Comparison of ENCODE assay signal across 9 cellular contexts in genomic region chr6:134063966-134064445, GRCh38. TPM values are rescaled to one million over a fixed set of nuclear protein-coding genes. Genes with fewer than 3 reads are reported as not detected.
A peak's percentile ranks its signal among the peaks of the same experiment; 100 is the strongest.
DNase-seq lines count a peak whose midpoint lies in the region; ATAC-seq and TF ChIP-seq lines count a peak whose summit lies in the region.
"Had no signal": no experiment of that assay in that cellular context is flagged by ENCODE, and none has a peak within 500 bp of the region (broad histone marks: within the 10 kb centered on the region; RNA-seq: fewer than 3 reads in every experiment).

No MANE protein-coding gene starts in this region.

- intact Hi-C loops in CD8-positive, alpha-beta T cell (cut with DNase I, micrococcal nuclease), result loop anchor here (1.0 to 2.0 kb wide), 3 partner anchors 33 to 140 kb away; no protein-coding TSS in a partner anchor
- intact Hi-C loops in activated CD4-positive, alpha-beta T cell treated with anti-CD3 and anti-CD28 coated beads, Interleukin-2, amount 10 ng/mL, durations not matched to agents 24 days and 14 days (cut with micrococcal nuclease), result loop anchor here (1.0 kb wide), 2 partner anchors 91 to 140 kb away; no protein-coding TSS in a partner anchor
- intact Hi-C loops in dorsolateral prefrontal cortex (cut with DNase I), result loop anchor here (1.0 to 10.0 kb wide), 7 partner anchors 10 to 139 kb away; partner anchors contain the start of gene TBPL1 (in 1 of the 2)

- H3K4me3 ChIP-seq in CD8-positive, alpha-beta T cell (ENCODE audit: low read depth, low read length), result no peak overlapping the region
- H3K4me3 ChIP-seq in dorsolateral prefrontal cortex, result peak overlapping the region in 5 of 59 donors; percentile 7 to 32 (median 26)

- no peaks in the 10 kb centered on the region for H3K4me1 ChIP-seq in CD8-positive, alpha-beta T cell (ENCODE audit: insufficient read depth, low read length)

- no peak overlapping the region for H3K27ac ChIP-seq in CD8-positive, alpha-beta T cell (ENCODE audit: low read depth, low read length)
- peak overlapping the region in 41 of 59 donors; percentile 7 to 86 (median 69) for H3K27ac ChIP-seq in dorsolateral prefrontal cortex

- no peaks in the 10 kb centered on the region for H3K9me3 ChIP-seq in CD8-positive, alpha-beta T cell (ENCODE audit: low read length)

- no peaks in the 10 kb centered on the region for H3K27me3 ChIP-seq in CD8-positive, alpha-beta T cell (ENCODE audit: insufficient read depth, low read length)
- H3K27me3 ChIP-seq in dorsolateral prefrontal cortex, result no peaks in the 10 kb centered on the region

- H3K36me3 Mint-ChIP-seq in CD8-positive, alpha-beta T cell, result no peaks in the 10 kb centered on the region
- no peaks in the 10 kb centered on the region for H3K36me3 Mint-ChIP-seq in activated CD4-positive, alpha-beta T cell treated with anti-CD3 and anti-CD28 coated beads, Interleukin-2, amount 10 ng/mL, durations not matched to agents 24 days and 14 days (ENCODE audit: low read depth)
- no peaks in the 10 kb centered on the region for H3K36me3 Mint-ChIP-seq in memory B cell

- peaks cover 2% of the 10 kb centered on the region for H3K4me1 Mint-ChIP-seq in CD8-positive, alpha-beta T cell (ENCODE audit: low read depth)
- H3K4me1 Mint-ChIP-seq in activated CD4-positive, alpha-beta T cell treated with anti-CD3 and anti-CD28 coated beads, Interleukin-2, amount 10 ng/mL, durations not matched to agents 24 days and 14 days, result no peaks in the 10 kb centered on the region
- H3K4me1 Mint-ChIP-seq in memory B cell, result peaks cover 3% of the 10 kb centered on the region

- CTCF ChIA-PET in CD8-positive, alpha-beta T cell (lab: Charles Lee), result interaction anchor here (0.6 to 9.6 kb wide), 44 partner anchors 9 to 1540 kb away, joined by 3 to 238 read pairs (median 6); partner anchors contain the start of gene SLC2A12

- TF ChIP-seq CTCF in CD8-positive, alpha-beta T cell (IDR thresholded peaks at IDR 0.05), result peak; percentile 75
- TF ChIP-seq CTCF in dorsolateral prefrontal cortex (IDR thresholded peaks at IDR 0.05 in 54 of 56, conservative IDR thresholded peaks at IDR 0.05 in 2 of 56; ENCODE audit: low read depth in 1 of 56, partially characterized antibody in 56 of 56), result peak; percentile 38 to 94 (median 86)

- no peak overlapping the region for H3K4me3 Mint-ChIP-seq in CD8-positive, alpha-beta T cell
- H3K4me3 Mint-ChIP-seq in activated CD4-positive, alpha-beta T cell treated with anti-CD3 and anti-CD28 coated beads, Interleukin-2, amount 10 ng/mL, durations not matched to agents 24 days and 14 days, result no peak overlapping the region
- no peak overlapping the region for H3K4me3 Mint-ChIP-seq in memory B cell
- H3K4me3 Mint-ChIP-seq: T-helper 1 cell treated with Interleukin-12 subunit alpha and Interleukin-12 subunit beta and Interleukin-4 antibody, amounts not matched to agents 30 μg/mL and 1 μg/mL, for 36 hours had no signal

- no peaks in the 10 kb centered on the region for H3K36me3 ChIP-seq in CD8-positive, alpha-beta T cell (ENCODE audit: insufficient read depth, low read length)

- H3K9me3 Mint-ChIP-seq in CD8-positive, alpha-beta T cell, result no peaks in the 10 kb centered on the region
- H3K9me3 Mint-ChIP-seq in activated CD4-positive, alpha-beta T cell treated with anti-CD3 and anti-CD28 coated beads, Interleukin-2, amount 10 ng/mL, durations not matched to agents 24 days and 14 days, result no peaks in the 10 kb centered on the region
- H3K9me3 Mint-ChIP-seq in memory B cell, result no peaks in the 10 kb centered on the region
- H3K9me3 Mint-ChIP-seq: T-helper 1 cell treated with Interleukin-12 subunit alpha and Interleukin-12 subunit beta and Interleukin-4 antibody, amounts not matched to agents 30 μg/mL and 1 μg/mL, for 36 hours had no signal

- H3K27ac Mint-ChIP-seq in CD8-positive, alpha-beta T cell, result no peak overlapping the region
- H3K27ac Mint-ChIP-seq in activated CD4-positive, alpha-beta T cell treated with anti-CD3 and anti-CD28 coated beads, Interleukin-2, amount 10 ng/mL, durations not matched to agents 24 days and 14 days, result no peak overlapping the region
- no peak overlapping the region for H3K27ac Mint-ChIP-seq in memory B cell
- H3K27ac Mint-ChIP-seq: T-helper 1 cell treated with Interleukin-12 subunit alpha and Interleukin-12 subunit beta and Interleukin-4 antibody, amounts not matched to agents 30 μg/mL and 1 μg/mL, for 36 hours had no signal

- DNase-seq in CD8-positive, alpha-beta T cell, result peak; percentile 6 to 71 (median 49)
- DNase-seq in NCI-H526 (lab: John Stamatoyannopoulos, UW) (peak; percentile 38 to 71), dorsolateral prefrontal cortex (peak in 9 of 10 donors; percentile 57 to 85 (median 69)), memory B cell (ENCODE audit: low spot score in 2 of 2) (peak; percentile 36 to 55)
- peak; percentile 88 for DNase-seq in activated CD4-positive, alpha-beta T cell treated with anti-CD3 and anti-CD28 coated beads, Interleukin-2, amount 10 ng/mL, durations not matched to agents 24 days and 14 days
- peak; percentile 55 for DNase-seq in stimulated activated CD8-positive, alpha-beta memory T cell treated with anti-CD3 and anti-CD28 coated beads, Interleukin-4, amount 100 ng/mL, for 48 hours

- POLR2A ChIA-PET in CD8-positive, alpha-beta T cell (lab: Charles Lee), result no interaction called here

- peak; percentile 98 for ATAC-seq in CD8-positive, alpha-beta T cell
- ATAC-seq in GM19372 (IDR thresholded peaks at IDR 0.05; ENCODE audit: low read depth, unreplicated experiment) (peak; percentile 87), HG03378 (IDR thresholded peaks at IDR 0.05; ENCODE audit: unreplicated experiment) (peak; percentile 80), memory B cell (ENCODE audit: low read depth) (peak; percentile 88)

- H3K27me3 Mint-ChIP-seq in CD8-positive, alpha-beta T cell (ENCODE audit: low read depth), result no peaks in the 10 kb centered on the region
- peaks cover 7% of the 10 kb centered on the region for H3K27me3 Mint-ChIP-seq in activated CD4-positive, alpha-beta T cell treated with anti-CD3 and anti-CD28 coated beads, Interleukin-2, amount 10 ng/mL, durations not matched to agents 24 days and 14 days
- H3K27me3 Mint-ChIP-seq in memory B cell, result peaks cover 3% of the 10 kb centered on the region

RNA-seq across cellular contexts. Expression of gene SLC2A12, which starts 11.6 kb away (rescaled TPM):
- not detected for total RNA-seq in CD8-positive, alpha-beta T cell
- not detected in 2 replicates for total RNA-seq in activated CD4-positive, alpha-beta T cell treated with anti-CD3 and anti-CD28 coated beads, Interleukin-2, amount 10 ng/mL, durations not matched to agents 24 days and 14 days
- 10 to 100 TPM in 45 of 120 experiments, 1 to 10 TPM in 75; 5.7 to 16.8 (median 9.4) TPM for total RNA-seq in dorsolateral prefrontal cortex
